Comparison of ENCODE assay signal across 1 cellular context in the genomic region with DNA sequence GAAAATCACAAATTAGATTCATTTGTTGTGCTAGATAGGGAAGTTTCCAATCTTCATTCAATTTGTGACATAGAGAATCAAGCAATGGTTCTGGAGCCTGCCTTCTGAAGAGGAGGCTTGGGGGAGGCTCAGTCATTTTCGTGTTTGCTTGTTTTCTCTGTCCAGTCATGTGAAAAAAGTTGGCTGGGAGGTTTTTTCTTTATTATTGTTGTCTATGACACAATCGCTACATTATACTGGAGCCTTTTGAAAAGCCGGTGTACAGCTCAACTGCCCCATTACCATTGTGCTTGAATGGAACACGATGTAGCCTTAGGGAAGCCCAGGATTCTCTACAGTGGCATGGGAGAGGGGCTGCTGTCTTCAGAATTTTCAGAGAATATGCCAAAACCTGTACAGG.
TF ChIP-seq lines count a peak whose summit lies in the region.

No MANE protein-coding gene starts in this region.

TF ChIP-seq in GM23338, 12 proteins besides CTCF, POLR2A, EP300 and RAD21 (continued from another document):
- TF ChIP-seq, protein P1, sequence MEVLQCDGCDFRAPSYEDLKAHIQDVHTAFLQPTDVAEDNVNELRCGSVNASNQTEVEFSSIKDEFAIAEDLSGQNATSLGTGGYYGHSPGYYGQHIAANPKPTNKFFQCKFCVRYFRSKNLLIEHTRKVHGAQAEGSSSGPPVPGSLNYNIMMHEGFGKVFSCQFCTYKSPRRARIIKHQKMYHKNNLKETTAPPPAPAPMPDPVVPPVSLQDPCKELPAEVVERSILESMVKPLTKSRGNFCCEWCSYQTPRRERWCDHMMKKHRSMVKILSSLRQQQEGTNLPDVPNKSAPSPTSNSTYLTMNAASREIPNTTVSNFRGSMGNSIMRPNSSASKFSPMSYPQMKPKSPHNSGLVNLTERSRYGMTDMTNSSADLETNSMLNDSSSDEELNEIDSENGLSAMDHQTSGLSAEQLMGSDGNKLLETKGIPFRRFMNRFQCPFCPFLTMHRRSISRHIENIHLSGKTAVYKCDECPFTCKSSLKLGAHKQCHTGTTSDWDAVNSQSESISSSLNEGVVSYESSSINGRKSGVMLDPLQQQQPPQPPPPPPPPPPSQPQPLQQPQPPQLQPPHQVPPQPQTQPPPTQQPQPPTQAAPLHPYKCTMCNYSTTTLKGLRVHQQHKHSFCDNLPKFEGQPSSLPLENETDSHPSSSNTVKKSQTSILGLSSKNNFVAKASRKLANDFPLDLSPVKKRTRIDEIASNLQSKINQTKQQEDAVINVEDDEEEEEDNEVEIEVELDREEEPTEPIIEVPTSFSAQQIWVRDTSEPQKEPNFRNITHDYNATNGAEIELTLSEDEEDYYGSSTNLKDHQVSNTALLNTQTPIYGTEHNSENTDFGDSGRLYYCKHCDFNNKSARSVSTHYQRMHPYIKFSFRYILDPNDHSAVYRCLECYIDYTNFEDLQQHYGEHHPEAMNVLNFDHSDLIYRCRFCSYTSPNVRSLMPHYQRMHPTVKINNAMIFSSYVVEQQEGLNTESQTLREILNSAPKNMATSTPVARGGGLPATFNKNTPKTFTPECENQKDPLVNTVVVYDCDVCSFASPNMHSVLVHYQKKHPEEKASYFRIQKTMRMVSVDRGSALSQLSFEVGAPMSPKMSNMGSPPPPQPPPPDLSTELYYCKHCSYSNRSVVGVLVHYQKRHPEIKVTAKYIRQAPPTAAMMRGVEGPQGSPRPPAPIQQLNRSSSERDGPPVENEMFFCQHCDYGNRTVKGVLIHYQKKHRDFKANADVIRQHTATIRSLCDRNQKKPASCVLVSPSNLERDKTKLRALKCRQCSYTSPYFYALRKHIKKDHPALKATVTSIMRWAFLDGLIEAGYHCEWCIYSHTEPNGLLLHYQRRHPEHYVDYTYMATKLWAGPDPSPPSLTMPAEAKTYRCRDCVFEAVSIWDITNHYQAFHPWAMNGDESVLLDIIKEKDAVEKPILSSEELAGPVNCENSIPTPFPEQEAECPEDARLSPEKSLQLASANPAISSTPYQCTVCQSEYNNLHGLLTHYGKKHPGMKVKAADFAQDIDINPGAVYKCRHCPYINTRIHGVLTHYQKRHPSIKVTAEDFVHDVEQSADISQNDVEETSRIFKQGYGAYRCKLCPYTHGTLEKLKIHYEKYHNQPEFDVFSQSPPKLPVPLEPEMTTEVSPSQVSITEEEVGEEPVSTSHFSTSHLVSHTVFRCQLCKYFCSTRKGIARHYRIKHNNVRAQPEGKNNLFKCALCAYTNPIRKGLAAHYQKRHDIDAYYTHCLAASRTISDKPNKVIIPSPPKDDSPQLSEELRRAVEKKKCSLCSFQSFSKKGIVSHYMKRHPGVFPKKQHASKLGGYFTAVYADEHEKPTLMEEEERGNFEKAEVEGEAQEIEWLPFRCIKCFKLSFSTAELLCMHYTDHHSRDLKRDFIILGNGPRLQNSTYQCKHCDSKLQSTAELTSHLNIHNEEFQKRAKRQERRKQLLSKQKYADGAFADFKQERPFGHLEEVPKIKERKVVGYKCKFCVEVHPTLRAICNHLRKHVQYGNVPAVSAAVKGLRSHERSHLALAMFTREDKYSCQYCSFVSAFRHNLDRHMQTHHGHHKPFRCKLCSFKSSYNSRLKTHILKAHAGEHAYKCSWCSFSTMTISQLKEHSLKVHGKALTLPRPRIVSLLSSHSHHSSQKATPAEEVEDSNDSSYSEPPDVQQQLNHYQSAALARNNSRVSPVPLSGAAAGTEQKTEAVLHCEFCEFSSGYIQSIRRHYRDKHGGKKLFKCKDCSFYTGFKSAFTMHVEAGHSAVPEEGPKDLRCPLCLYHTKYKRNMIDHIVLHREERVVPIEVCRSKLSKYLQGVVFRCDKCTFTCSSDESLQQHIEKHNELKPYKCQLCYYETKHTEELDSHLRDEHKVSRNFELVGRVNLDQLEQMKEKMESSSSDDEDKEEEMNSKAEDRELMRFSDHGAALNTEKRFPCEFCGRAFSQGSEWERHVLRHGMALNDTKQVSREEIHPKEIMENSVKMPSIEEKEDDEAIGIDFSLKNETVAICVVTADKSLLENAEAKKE (CRISPR knock-in tag; IDR thresholded peaks at IDR 0.05) = no peak
- no peak for TF ChIP-seq ZNF331 (CRISPR knock-in tag; IDR thresholded peaks at IDR 0.05; ENCODE audit: low read depth)
- TF ChIP-seq, protein P2, sequence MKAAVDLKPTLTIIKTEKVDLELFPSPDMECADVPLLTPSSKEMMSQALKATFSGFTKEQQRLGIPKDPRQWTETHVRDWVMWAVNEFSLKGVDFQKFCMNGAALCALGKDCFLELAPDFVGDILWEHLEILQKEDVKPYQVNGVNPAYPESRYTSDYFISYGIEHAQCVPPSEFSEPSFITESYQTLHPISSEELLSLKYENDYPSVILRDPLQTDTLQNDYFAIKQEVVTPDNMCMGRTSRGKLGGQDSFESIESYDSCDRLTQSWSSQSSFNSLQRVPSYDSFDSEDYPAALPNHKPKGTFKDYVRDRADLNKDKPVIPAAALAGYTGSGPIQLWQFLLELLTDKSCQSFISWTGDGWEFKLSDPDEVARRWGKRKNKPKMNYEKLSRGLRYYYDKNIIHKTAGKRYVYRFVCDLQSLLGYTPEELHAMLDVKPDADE (IDR thresholded peaks at IDR 0.05) = no peak
